Comparison of ENCODE assay signal across 11 cellular contexts in genomic region chr1:20152599-20152930, GRCh38. TPM values are rescaled to one million over a fixed set of nuclear protein-coding genes. Genes with fewer than 3 reads are reported as not detected.
DNase-seq lines count a peak whose midpoint lies in the region; ATAC-seq, FAIRE-seq and TF ChIP-seq lines count a peak whose summit lies in the region.
"Had no signal": no experiment of that assay in that cellular context is flagged by ENCODE, and none has a peak within 500 bp of the region (broad histone marks: within the 10 kb centered on the region; RNA-seq: fewer than 3 reads in every experiment).

No MANE protein-coding gene starts in this region.

- 39% methylated on average over 6 of the region's 7 CpGs for WGBS in HUES64

- peak in 1 of 5 donors; percentile 7 for DNase-seq in CD4-positive, alpha-beta memory T cell
- DNase-seq in chondrocyte (ENCODE audit: low spot score) (peak; percentile 86), neural crest cell (ENCODE audit: low read depth, low spot score) (no peak), vagina (ENCODE audit: extremely low spot score in 2 of 2) (no peak), urothelium cell line (ENCODE audit: low spot score) (no peak), D341Med (ENCODE audit: low spot score) (no peak)
- DNase-seq: NCI-H1417 treated with DMSO at 0.1 percent for 48 hours had no signal

- H3K9me3 ChIP-seq in CD4-positive, alpha-beta memory T cell (ENCODE audit: control insufficient read depth in 1 of 2, low read length in 2 of 2) = no peaks in the 10 kb centered on the region
- H3K9me3 ChIP-seq in HUES64 (ENCODE audit: insufficient read depth, low read depth, low read length) = no peaks in the 10 kb centered on the region
- H3K9me3 ChIP-seq in vagina = no peaks in the 10 kb centered on the region

- intact Hi-C loops in CD4-positive, alpha-beta memory T cell (cut with micrococcal nuclease) = loop anchor here (1.0 kb wide), 2 partner anchors 43 to 234 kb away; no protein-coding TSS in a partner anchor
- intact Hi-C loops in vagina (cut with DNase I) = loop anchor here (2.0 kb wide), 1 partner anchor 234 kb away; no protein-coding TSS in a partner anchor

- H3K36me3 ChIP-seq in CD4-positive, alpha-beta memory T cell (ENCODE audit: insufficient read depth, low read length) = no peaks in the 10 kb centered on the region
- H3K36me3 ChIP-seq in HUES64 (ENCODE audit: insufficient read depth, low read length) = no peaks in the 10 kb centered on the region
- H3K36me3 ChIP-seq in vagina = no peaks in the 10 kb centered on the region

- H3K4me1 ChIP-seq in CD4-positive, alpha-beta memory T cell (ENCODE audit: insufficient read depth, low read length) = peaks cover 17% of the 10 kb centered on the region
- H3K4me1 ChIP-seq in HUES64 (ENCODE audit: insufficient read depth, low read length) = peaks cover 4% of the 10 kb centered on the region; the same call in 1 of the 2 replicates
- H3K4me1 ChIP-seq in vagina = peaks cover 5% of the 10 kb centered on the region

- no peaks in the 10 kb centered on the region for H3K27me3 Mint-ChIP-seq in CD4-positive, alpha-beta memory T cell
- H3K27me3 Mint-ChIP-seq in chondrocyte (ENCODE audit: low read depth) (peaks cover 14% of the 10 kb centered on the region), neural crest cell (ENCODE audit: low read depth) (no peaks in the 10 kb centered on the region)

- peak overlapping the region in 1 of 7 donors; percentile 36 for H3K27ac Mint-ChIP-seq in CD4-positive, alpha-beta memory T cell
- H3K27ac Mint-ChIP-seq in chondrocyte (ENCODE audit: unreplicated experiment) (no peak overlapping the region), neural crest cell (ENCODE audit: unreplicated experiment) (peak overlapping the region; percentile 45)

- POLR2A ChIA-PET in CD4-positive, alpha-beta memory T cell (lab: Charles Lee; ENCODE audit: partially characterized antibody) = no interaction called here

- H3K4me1 Mint-ChIP-seq in CD4-positive, alpha-beta memory T cell = peaks cover 11 to 18% (median 14%) of the 10 kb centered on the region in 4 donors
- H3K4me1 Mint-ChIP-seq in chondrocyte (ENCODE audit: low read depth) = peaks cover 3% of the 10 kb centered on the region
- peaks cover 11% of the 10 kb centered on the region for H3K4me1 Mint-ChIP-seq in neural crest cell

- peaks cover 0 to 2% (median 0%) of the 10 kb centered on the region in 8 donors for H3K9me3 Mint-ChIP-seq in CD4-positive, alpha-beta memory T cell
- H3K9me3 Mint-ChIP-seq in chondrocyte (ENCODE audit: low read depth) (no peaks in the 10 kb centered on the region), neural crest cell (no peaks in the 10 kb centered on the region)

- CTCF ChIA-PET in CD4-positive, alpha-beta memory T cell (lab: Charles Lee; ENCODE audit: partially characterized antibody) = interaction anchor here (0.6 to 6.1 kb wide), 16 partner anchors 9 to 390 kb away, joined by 3 to 102 read pairs (median 4); no protein-coding TSS in a partner anchor

- TF ChIP-seq POLR2A in vagina (IDR thresholded peaks at IDR 0.05) = no peak

- H3K4me3 ChIP-seq in CD4-positive, alpha-beta memory T cell (ENCODE audit: low read length in 2 of 2) = peak overlapping the region in 1 of 2 donors; percentile 56
- no peak overlapping the region for H3K4me3 ChIP-seq in HUES64 (ENCODE audit: low read length)
- peak overlapping the region in 1 of 2 donors; percentile 26 for H3K4me3 ChIP-seq in vagina
- H3K4me3 ChIP-seq: lung had no signal

- peak overlapping the region; percentile 69 to 92 (median 84) for H3K4me3 Mint-ChIP-seq in CD4-positive, alpha-beta memory T cell
- H3K4me3 Mint-ChIP-seq in chondrocyte (ENCODE audit: unreplicated experiment) = no peak overlapping the region
- peak overlapping the region; percentile 41 for H3K4me3 Mint-ChIP-seq in neural crest cell

- no peaks in the 10 kb centered on the region for H3K27me3 ChIP-seq in CD4-positive, alpha-beta memory T cell (ENCODE audit: insufficient read depth, low read length)
- no peaks in the 10 kb centered on the region for H3K27me3 ChIP-seq in HUES64 (ENCODE audit: insufficient read depth, low read length)
- H3K27me3 ChIP-seq in vagina = no peaks in the 10 kb centered on the region

- TF ChIP-seq CTCF in chondrocyte (IDR thresholded peaks at IDR 0.05) (peak; percentile 63), neural crest cell (conservative IDR thresholded peaks at IDR 0.05) (peak; percentile 26), vagina (IDR thresholded peaks at IDR 0.05) (no peak)

- no peak overlapping the region for H3K9ac ChIP-seq in HUES64 (ENCODE audit: low read depth, low read length)

- H3K36me3 Mint-ChIP-seq in CD4-positive, alpha-beta memory T cell = no peaks in the 10 kb centered on the region
- H3K36me3 Mint-ChIP-seq in chondrocyte (ENCODE audit: low read depth) (no peaks in the 10 kb centered on the region), neural crest cell (ENCODE audit: low read depth) (peaks cover 4% of the 10 kb centered on the region)

- no peak for ATAC-seq in GM19452 (IDR thresholded peaks at IDR 0.05; ENCODE audit: unreplicated experiment)

- no peak for FAIRE-seq in urothelium cell line (lab: Jason Lieb, UNC)

- no peak overlapping the region for H3K27ac ChIP-seq in CD4-positive, alpha-beta memory T cell (ENCODE audit: low read depth, low read length)
- H3K27ac ChIP-seq in HUES64 (ENCODE audit: low read depth, low read length) = peak overlapping the region; percentile 35; the same call in 1 of the 2 replicates
- no peak overlapping the region for H3K27ac ChIP-seq in vagina

RNA-seq across cellular contexts. Expression of gene PLA2G2F, which starts 13.4 kb away (rescaled TPM):
- total RNA-seq in CD4-positive, alpha-beta memory T cell = not detected
- polyA plus RNA-seq in CD4-positive, alpha-beta memory T cell = not detected
- not detected for polyA plus RNA-seq in HUES64 (2013, experiment 1 of 2)
- not detected for polyA plus RNA-seq in HUES64 (2013, experiment 2 of 2)
- total RNA-seq in chondrocyte (not detected in 3 replicates), neural crest cell (not detected in 2 replicates), vagina (not detected)
- total RNA-seq: lung, SK-MEL-5 had no signal
- polyA plus RNA-seq: lung had no signal

RNA-seq across cellular contexts. Expression of gene PLA2G2D, which starts 33.2 kb away (rescaled TPM):
- total RNA-seq in CD4-positive, alpha-beta memory T cell = not detected
- under 1 TPM in 1 of 2 donors, not detected in 1; 0.29 TPM for polyA plus RNA-seq in CD4-positive, alpha-beta memory T cell
- not detected for polyA plus RNA-seq in HUES64 (2013, experiment 1 of 2)
- not detected for polyA plus RNA-seq in HUES64 (2013, experiment 2 of 2)
- total RNA-seq in chondrocyte (not detected in 3 replicates), neural crest cell (not detected in 2 replicates), vagina (not detected)
- total RNA-seq: SK-MEL-5 had no signal

RNA-seq across cellular contexts. Expression of gene UBXN10, which starts 33.3 kb away (rescaled TPM):
- total RNA-seq in CD4-positive, alpha-beta memory T cell = under 1 TPM; 0.06 to 0.08 TPM
- under 1 TPM; 0.69 to 0.78 TPM for polyA plus RNA-seq in CD4-positive, alpha-beta memory T cell
- 0.80 TPM for polyA plus RNA-seq in HUES64 (2013, experiment 1 of 2)
- 0.89 TPM for polyA plus RNA-seq in HUES64 (2013, experiment 2 of 2)
- total RNA-seq in chondrocyte (not detected in 3 replicates), neural crest cell (1.3 and 1.4 TPM in 2 replicates), vagina (0.49 TPM)

RNA-seq across cellular contexts. Expression of gene PLA2G2C, which starts 33.8 kb away (rescaled TPM):
- not detected for total RNA-seq in CD4-positive, alpha-beta memory T cell
- polyA plus RNA-seq in CD4-positive, alpha-beta memory T cell = not detected
- polyA plus RNA-seq in HUES64 (2013, experiment 1 of 2) = not detected
- polyA plus RNA-seq in HUES64 (2013, experiment 2 of 2) = not detected
- total RNA-seq in chondrocyte (not detected in 3 replicates), neural crest cell (not detected in 2 replicates), vagina (not detected)
- total RNA-seq: SK-MEL-5 had no signal
- polyA plus RNA-seq: lung had no signal

Comparison
In these comparisons a context has a peak if more than half of its experiments do, and no peak if none do; other contexts are left out.
1. CTCF ChIP-seq: peak in chondrocyte (single experiment) and neural crest cell (single experiment); none in vagina (0 of 3).